In the genomic region with DNA sequence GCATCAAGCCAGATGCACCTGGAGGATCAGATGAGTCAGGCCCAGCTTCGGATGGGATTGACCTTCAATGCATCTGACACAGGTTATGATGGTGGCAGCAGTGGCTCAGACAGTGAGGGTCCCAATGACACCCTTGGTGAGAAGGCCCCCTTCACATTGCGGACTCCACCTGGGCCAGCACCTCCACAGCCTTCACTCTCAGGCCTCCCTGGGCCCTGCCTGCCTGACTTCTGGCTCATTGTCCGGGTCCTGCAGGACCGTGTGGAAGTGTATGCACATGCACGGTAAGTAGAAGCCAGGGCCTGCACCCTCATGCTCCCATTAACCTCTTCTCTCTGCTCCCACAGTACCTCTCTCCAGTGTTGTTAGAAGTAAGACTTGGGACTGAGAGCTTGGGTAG, we compare ENCODE assay signal across 26 cellular contexts. TPM values are rescaled to one million over a fixed set of nuclear protein-coding genes. Genes with fewer than 3 reads are reported as not detected.
DNase-seq lines count a peak whose midpoint lies in the region; ATAC-seq and TF ChIP-seq lines count a peak whose summit lies in the region.
"Had no signal": no experiment of that assay in that cellular context is flagged by ENCODE, and none has a peak within 500 bp of the region (broad histone marks: within the 10 kb centered on the region; RNA-seq: fewer than 3 reads in every experiment).

No MANE protein-coding gene starts in this region.

- peaks cover 7% of the 10 kb centered on the region for H3K27me3 Mint-ChIP-seq in endothelial cell (ENCODE audit: unreplicated experiment)
- H3K27me3 Mint-ChIP-seq: CD4-positive, alpha-beta memory T cell; IgD-negative memory B cell had no signal

- no peak for ATAC-seq in Right ventricle myocardium inferior
- ATAC-seq: GM23338 had no signal

- peak overlapping the region; percentile 16 for H3K4me3 Mint-ChIP-seq in endothelial cell (ENCODE audit: unreplicated experiment)
- H3K4me3 Mint-ChIP-seq: CD4-positive, alpha-beta memory T cell; GM23338; IgD-negative memory B cell had no signal

- no peak overlapping the region for H3K4me3 ChIP-seq in spleen
- H3K4me3 ChIP-seq: BLaER1 treated with 17β-estradiol and CSF1 and Interleukin-3, amounts not matched to agents 10 nM and 100 nM; GM23338; SK-N-MC had no signal

- H3K36me3 Mint-ChIP-seq in endothelial cell (ENCODE audit: low read depth, unreplicated experiment): peaks cover 55% of the 10 kb centered on the region

- H3K36me3 ChIP-seq in spleen: peaks cover 0 to 100% (median 70%) of the 10 kb centered on the region in 6 donors

- CTCF ChIA-PET in GM10248 (lab: Yijun Ruan, JAX): interaction anchor here (1.7 kb wide), 1 partner anchor 20 kb away, joined by 4 read pairs; no protein-coding TSS in a partner anchor

- H3K9me3 ChIP-seq in spleen: no peaks in the 10 kb centered on the region
- H3K9me3 ChIP-seq: BLaER1 treated with 17β-estradiol and CSF1 and Interleukin-3, amounts not matched to agents 10 nM and 100 nM had no signal

- TF ChIP-seq POLR2A in spleen (IDR thresholded peaks at IDR 0.05): no peak

- H3K4me1 ChIP-seq in spleen: peaks cover 0 to 27% (median 0%) of the 10 kb centered on the region in 6 donors
- H3K4me1 ChIP-seq: BLaER1 treated with 17β-estradiol and CSF1 and Interleukin-3, amounts not matched to agents 10 nM and 100 nM had no signal

- H3K27ac ChIP-seq in spleen: no peak overlapping the region
- H3K27ac ChIP-seq: BLaER1 treated with 17β-estradiol and CSF1 and Interleukin-3, amounts not matched to agents 10 nM and 100 nM; KMS-11; RWPE1; SK-N-MC had no signal

- no peaks in the 10 kb centered on the region for H3K4me1 Mint-ChIP-seq in endothelial cell (ENCODE audit: unreplicated experiment)
- H3K4me1 Mint-ChIP-seq: CD4-positive, alpha-beta memory T cell; IgD-negative memory B cell had no signal

- no peak overlapping the region for H3K27ac Mint-ChIP-seq in endothelial cell (ENCODE audit: unreplicated experiment)
- H3K27ac Mint-ChIP-seq: GM23338, IgD-negative memory B cell had no signal

- WGBS in spleen, 5 donors: 93 to 100% (median 95%) methylated on average over 3 to 5 of the region's 5 CpGs

- DNase-seq in cardiac septum (ENCODE audit: low spot score) (peak; percentile 43), Right ventricle myocardium inferior (ENCODE audit: missing footprints) (no peak), endothelial cell (ENCODE audit: low spot score) (no peak), spleen (peak; percentile 38), GM10248 (ENCODE audit: extremely low spot score) (no peak), SW 1271 (lab: John Stamatoyannopoulos, UW) (no peak)
- no peak for DNase-seq in stimulated activated CD4-positive, alpha-beta T cell treated with anti-CD3 and anti-CD28 coated beads, Interleukin-12 subunit alpha, Interleukin-12 subunit beta, amount 100 ng/mL, for 4 hours
- DNase-seq: AML-193; CD4-positive, alpha-beta memory T cell; COR-L47; DMS79; EL; GDM1; HCEC 1CT; MM.1S; NCI-H2029; NCI-H226; NCI-H510A; NCI-H69; SIG-M5 had no signal

- TF ChIP-seq CTCF in endothelial cell (IDR thresholded peaks at IDR 0.05; ENCODE audit: unreplicated experiment) (no peak), spleen (IDR thresholded peaks at IDR 0.05 in 8 of 11, conservative IDR thresholded peaks at IDR 0.05 in 3 of 11) (no peak), GM10248 (IDR thresholded peaks at IDR 0.05; ENCODE audit: control extremely low read depth, extremely low read depth, low read depth, missing control alignments) (no peak)

- no peaks in the 10 kb centered on the region for H3K27me3 ChIP-seq in spleen (replicated peaks in 1 of 7)
- H3K27me3 ChIP-seq: BLaER1 treated with 17β-estradiol and CSF1 and Interleukin-3, amounts not matched to agents 10 nM and 100 nM had no signal

- no peaks in the 10 kb centered on the region for H3K9me3 Mint-ChIP-seq in endothelial cell (ENCODE audit: unreplicated experiment)
- H3K9me3 Mint-ChIP-seq: CD4-positive, alpha-beta memory T cell; GM23338; IgD-negative memory B cell had no signal

- intact Hi-C loops in cardiac septum (cut with DNase I): no loop called here
- intact Hi-C loops in Right ventricle myocardium inferior (cut with DNase I): no loop called here
- intact Hi-C loops in spleen (cut with DNase I; ENCODE audit: low total_unique reads): no loop called here

- POLR2A ChIA-PET in GM10248 (lab: Yijun Ruan, JAX): no interaction called here

RNA-seq across cellular contexts. Expression of a gene that starts 20.8 kb away (rescaled TPM):
- total RNA-seq in cardiac septum (26.3 TPM), Right ventricle myocardium inferior (20.2 TPM), endothelial cell (ENCODE audit: unreplicated experiment) (47.8 TPM), spleen (10 to 100 TPM; 24.2 to 47.3 (median 38.6) TPM)
- polyA plus RNA-seq in spleen: 10 to 100 TPM; 23.2 to 67.2 (median 59.9) TPM

RNA-seq across cellular contexts. Expression of a gene that starts 43.2 kb away (rescaled TPM):
- total RNA-seq in cardiac septum (35.7 TPM), Right ventricle myocardium inferior (22.5 TPM), endothelial cell (ENCODE audit: unreplicated experiment) (43.2 TPM), spleen (100 to 1,000 TPM in 3 of 7 donors, 10 to 100 TPM in 4; 64.7 to 115 (median 75.7) TPM)
- polyA plus RNA-seq in spleen: 10 to 100 TPM in 2 of 3 donors, 1 to 10 TPM in 1; 9.4 to 35.6 (median 16.7) TPM

RNA-seq across cellular contexts. Expression of a gene that starts 43.3 kb away (rescaled TPM):
- 17.9 TPM for total RNA-seq in cardiac septum
- total RNA-seq in Right ventricle myocardium inferior: 18.0 TPM
- total RNA-seq in endothelial cell (ENCODE audit: unreplicated experiment): 19.5 TPM
- total RNA-seq in spleen: 10 to 100 TPM; 24.8 to 38.3 (median 30.5) TPM
- 10 to 100 TPM; 18.3 to 23.8 (median 22.3) TPM for polyA plus RNA-seq in spleen

Comparison
In these comparisons a context has a peak if more than half of its experiments do, and no peak if none do; other contexts are left out.
1. DNase-seq: peak in cardiac septum (single experiment) and spleen (single experiment); none in Right ventricle myocardium inferior (single experiment), endothelial cell (single experiment), GM10248 (single experiment), SW 1271 (0 of 2) and stimulated activated CD4-positive, alpha-beta T cell treated with anti-CD3 and anti-CD28 coated beads, Interleukin-12 subunit alpha, Interleukin-12 subunit beta, amount 100 ng/mL, for 4 hours (single experiment).